In genomic region chr2:67209107-67209506, GRCh38 we compare ENCODE assay signal across 15 cellular contexts.
"Had no signal": no experiment of that assay in that cellular context is flagged by ENCODE, and none has a peak within 500 bp of the region (broad histone marks: within the 10 kb centered on the region; RNA-seq: fewer than 3 reads in every experiment).

No MANE protein-coding gene starts in this region.

- DNase-seq: activated CD4-positive, alpha-beta memory T cell treated with anti-CD3 and anti-CD28 coated beads for 36 hours; activated CD4-positive, alpha-beta T cell treated with anti-CD3 and anti-CD28 coated beads for 1 hour; activated gamma-delta T cell treated with Interleukin-2 at 50 U/mL for 16 hours; activated naive CD8-positive, alpha-beta T cell treated with anti-CD3 and anti-CD28 coated beads for 36 hours; activated T-cell treated with anti-CD3 and anti-CD28 coated beads, Interleukin-2, amount 50 U/mL, for 48 hours; colonic mucosa; effector memory CD4-positive, alpha-beta T cell; kidney; left ventricle myocardium superior; T1000; thyroid gland had no signal

- H3K36me3 Mint-ChIP-seq: activated CD4-positive, alpha-beta memory T cell treated with anti-CD3 and anti-CD28 coated beads for 36 hours; activated naive CD8-positive, alpha-beta T cell treated with anti-CD3 and anti-CD28 coated beads for 36 hours; stimulated activated effector memory CD8-positive, alpha-beta T cell treated with anti-CD3 and anti-CD28 coated beads, Interleukin-12 subunit alpha, Interleukin-12 subunit beta, amount 100 ng/mL, for 72 hours had no signal

- H3K27me3 Mint-ChIP-seq: activated CD4-positive, alpha-beta memory T cell treated with anti-CD3 and anti-CD28 coated beads for 36 hours had no signal

- H3K4me1 Mint-ChIP-seq: activated naive CD8-positive, alpha-beta T cell treated with anti-CD3 and anti-CD28 coated beads for 36 hours; stimulated activated effector memory CD8-positive, alpha-beta T cell treated with anti-CD3 and anti-CD28 coated beads, Interleukin-12 subunit alpha, Interleukin-12 subunit beta, amount 100 ng/mL, for 72 hours had no signal

- H3K4me3 ChIP-seq: ascending aorta, colonic mucosa, gastroesophageal sphincter, thyroid gland had no signal

- H3K4me1 ChIP-seq: ascending aorta, colonic mucosa, gastroesophageal sphincter, thyroid gland had no signal

- H3K27me3 ChIP-seq: ascending aorta, colonic mucosa, gastroesophageal sphincter, thyroid gland had no signal

- H3K27ac Mint-ChIP-seq: activated CD4-positive, alpha-beta memory T cell treated with anti-CD3 and anti-CD28 coated beads for 36 hours; activated naive CD8-positive, alpha-beta T cell treated with anti-CD3 and anti-CD28 coated beads for 36 hours; stimulated activated effector memory CD8-positive, alpha-beta T cell treated with anti-CD3 and anti-CD28 coated beads, Interleukin-12 subunit alpha, Interleukin-12 subunit beta, amount 100 ng/mL, for 72 hours had no signal

- ATAC-seq: gastroesophageal sphincter; left ventricle myocardium superior; stimulated activated effector memory CD8-positive, alpha-beta T cell treated with anti-CD3 and anti-CD28 coated beads, Interleukin-12 subunit alpha, Interleukin-12 subunit beta, amount 100 ng/mL, for 72 hours had no signal

- H3K9me3 Mint-ChIP-seq: activated CD4-positive, alpha-beta memory T cell treated with anti-CD3 and anti-CD28 coated beads for 36 hours; activated naive CD8-positive, alpha-beta T cell treated with anti-CD3 and anti-CD28 coated beads for 36 hours; stimulated activated effector memory CD8-positive, alpha-beta T cell treated with anti-CD3 and anti-CD28 coated beads, Interleukin-12 subunit alpha, Interleukin-12 subunit beta, amount 100 ng/mL, for 72 hours had no signal

- H3K27ac ChIP-seq: ascending aorta, colonic mucosa, epithelial cell of prostate, gastroesophageal sphincter, thyroid gland had no signal

- H3K4me3 Mint-ChIP-seq: activated CD4-positive, alpha-beta memory T cell treated with anti-CD3 and anti-CD28 coated beads for 36 hours; activated naive CD8-positive, alpha-beta T cell treated with anti-CD3 and anti-CD28 coated beads for 36 hours; stimulated activated effector memory CD8-positive, alpha-beta T cell treated with anti-CD3 and anti-CD28 coated beads, Interleukin-12 subunit alpha, Interleukin-12 subunit beta, amount 100 ng/mL, for 72 hours had no signal

- H3K9me3 ChIP-seq: ascending aorta, colonic mucosa, gastroesophageal sphincter, thyroid gland had no signal

- H3K36me3 ChIP-seq: ascending aorta, colonic mucosa, gastroesophageal sphincter, thyroid gland had no signal
